Comparison of ENCODE assay signal across 11 cellular contexts in the genomic region with DNA sequence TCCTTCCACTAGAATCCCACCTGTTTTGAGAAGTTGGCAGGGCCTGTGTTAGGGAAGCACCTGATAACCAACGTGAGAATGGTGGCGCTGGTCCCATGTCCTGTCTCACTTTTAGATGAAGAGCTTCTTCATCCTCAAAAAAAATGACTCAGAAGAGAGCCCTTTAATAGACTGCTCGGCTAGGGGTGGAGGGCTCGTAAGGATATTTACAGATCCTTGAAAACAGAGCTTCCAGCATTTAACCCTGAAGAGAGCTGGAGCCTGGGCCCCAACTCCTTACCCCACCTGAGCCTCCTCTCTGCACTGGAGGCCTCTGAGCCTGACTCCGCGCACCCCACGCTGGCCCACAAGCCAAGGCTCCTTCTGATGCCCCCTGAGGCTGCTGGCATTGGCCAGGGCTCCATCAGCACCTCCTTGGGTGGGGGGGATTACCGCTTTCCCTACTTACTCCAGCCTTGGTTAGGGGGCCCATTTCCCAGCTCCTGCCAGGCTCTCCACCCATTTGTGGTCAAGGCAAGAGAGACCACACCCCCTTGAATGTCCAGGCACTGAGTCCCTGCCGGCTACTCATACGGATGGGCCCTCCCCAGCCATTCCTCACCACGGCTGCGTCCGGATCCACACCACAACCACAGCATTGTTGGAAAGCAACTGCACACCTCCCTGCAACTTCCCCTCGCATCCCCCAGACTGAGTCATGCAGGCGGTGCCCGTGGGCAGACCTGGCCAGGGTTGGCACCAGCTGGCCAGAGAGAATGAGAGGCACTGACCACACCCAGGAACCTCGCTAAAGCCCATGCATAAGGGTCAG. TPM values are rescaled to one million over a fixed set of nuclear protein-coding genes. Genes with fewer than 3 reads are reported as not detected.
A peak's percentile ranks its signal among the peaks of the same experiment; 100 is the strongest.
DNase-seq lines count a peak whose midpoint lies in the region; ATAC-seq and TF ChIP-seq lines count a peak whose summit lies in the region.
"Had no signal": no experiment of that assay in that cellular context is flagged by ENCODE, and none has a peak within 500 bp of the region (broad histone marks: within the 10 kb centered on the region; RNA-seq: fewer than 3 reads in every experiment).

No MANE protein-coding gene starts in this region.

- no peaks in the 10 kb centered on the region for H3K9me3 ChIP-seq in gastroesophageal sphincter
- H3K9me3 ChIP-seq in smooth muscle cell (replicated peaks; ENCODE audit: low read depth), result no peaks in the 10 kb centered on the region

- intact Hi-C loops in head of caudate nucleus (cut with DNase I), result no loop called here

- H3K36me3 ChIP-seq in gastroesophageal sphincter (no peaks in the 10 kb centered on the region), smooth muscle cell (ENCODE audit: low read depth) (no peaks in the 10 kb centered on the region)

- ATAC-seq in gastroesophageal sphincter, result peak; percentile 70

- H2AFZ ChIP-seq in smooth muscle cell (ENCODE audit: low read depth), result no peak overlapping the region

- no peak overlapping the region for H3K4me2 ChIP-seq in smooth muscle cell

- H3K9ac ChIP-seq in smooth muscle cell (ENCODE audit: low read depth), result no peak overlapping the region

- DNase-seq in DMS53 (lab: John Stamatoyannopoulos, UW) (peak; percentile 4), DMS53 treated with DMSO at 0.1 percent for 48 hours (lab: John Stamatoyannopoulos, UW; ENCODE audit: unreplicated experiment) (no peak), SW 1271 (lab: John Stamatoyannopoulos, UW) (peak; percentile 99 to 100), smooth muscle cell (lab: John Stamatoyannopoulos, UW; ENCODE audit: unreplicated experiment) (no peak), amygdala (lab: John Stamatoyannopoulos, UW) (no peak), middle frontal gyrus (ENCODE audit: extremely low spot score, low spot score) (no peak), head of caudate nucleus (no peak)
- DNase-seq: activated naive CD4-positive, alpha-beta T cell treated with Interleukin-2 at 50 U/mL for 16 hours had no signal

- H3K27me3 ChIP-seq in gastroesophageal sphincter (no peaks in the 10 kb centered on the region), smooth muscle cell (ENCODE audit: low read depth) (no peaks in the 10 kb centered on the region)

- no peak for TF ChIP-seq EP300 in gastroesophageal sphincter (IDR thresholded peaks at IDR 0.05)

- H3F3A ChIP-seq in smooth muscle cell (ENCODE audit: low read depth), result peaks cover 6% of the 10 kb centered on the region

- H3K79me2 ChIP-seq in smooth muscle cell (ENCODE audit: low read depth), result no peaks in the 10 kb centered on the region

- H3K27ac ChIP-seq in gastroesophageal sphincter, result peak overlapping the region in 2 of 4 donors; percentile 9 to 39
- H3K27ac ChIP-seq in smooth muscle cell (ENCODE audit: low read depth), result peak overlapping the region; percentile 36
- H3K27ac ChIP-seq: 22Rv1, HL-60 had no signal

- H3K4me3 ChIP-seq in gastroesophageal sphincter, result no peak overlapping the region
- no peak overlapping the region for H3K4me3 ChIP-seq in smooth muscle cell

- no peak for TF ChIP-seq POLR2A in gastroesophageal sphincter (IDR thresholded peaks at IDR 0.05)

- no peaks in the 10 kb centered on the region for H4K20me1 ChIP-seq in smooth muscle cell (ENCODE audit: low read depth)

- peaks cover 4 to 31% (median 20%) of the 10 kb centered on the region in 3 donors for H3K4me1 ChIP-seq in gastroesophageal sphincter
- peaks cover 7% of the 10 kb centered on the region for H3K4me1 ChIP-seq in smooth muscle cell (ENCODE audit: low read depth)

- TF ChIP-seq CTCF in gastroesophageal sphincter (IDR thresholded peaks at IDR 0.05) (no peak), smooth muscle cell (IDR thresholded peaks at IDR 0.05; ENCODE audit: borderline replicate concordance, insufficient read depth, poor library complexity, severe bottlenecking) (no peak)

- WGBS in gastroesophageal sphincter (ENCODE audit: low coverage in 1 of 2), 2 donors, result 44 to 64% methylated on average over 4 to 6 of the region's 17 CpGs
- WGBS in smooth muscle cell (ENCODE audit: low lambda C conversion rate), result 61% methylated on average over 17 of the region's 17 CpGs

RNA-seq across cellular contexts. Expression of gene LOXL1, which starts 30.2 kb away (rescaled TPM):
- 10 to 100 TPM; 22.9 to 63.0 (median 34.5) TPM for total RNA-seq in gastroesophageal sphincter
- 239 and 252 TPM in 2 replicates for total RNA-seq in smooth muscle cell
- 736 and 899 TPM in 2 replicates for polyA plus RNA-seq in smooth muscle cell

RNA-seq across cellular contexts. Expression of gene STOML1, which starts 35.6 kb away (rescaled TPM):
- total RNA-seq in gastroesophageal sphincter (10 to 100 TPM in 3 of 4 donors, 1 to 10 TPM in 1; 8.1 to 21.7 (median 13.7) TPM), smooth muscle cell (9.3 and 12.4 TPM in 2 replicates)
- polyA plus RNA-seq in smooth muscle cell, result 23.7 and 27.5 TPM in 2 replicates

RNA-seq across cellular contexts. Expression of gene PML, which starts 38.0 kb away (rescaled TPM):
- total RNA-seq in gastroesophageal sphincter (10 to 100 TPM; 24.1 to 75.1 (median 52.1) TPM), smooth muscle cell (21.6 and 34.1 TPM in 2 replicates)
- 33.7 and 39.4 TPM in 2 replicates for polyA plus RNA-seq in smooth muscle cell

Comparison
In these comparisons a context has a peak if more than half of its experiments do, and no peak if none do; other contexts are left out.
1. DNase-seq: peak in DMS53 (single experiment) and SW 1271 (2 of 2); none in DMS53 treated with DMSO at 0.1 percent for 48 hours (single experiment), smooth muscle cell (single experiment), amygdala (0 of 56), middle frontal gyrus (single experiment) and head of caudate nucleus (0 of 42).